In genomic region chr15:64162869-64163661, GRCh38 we compare ENCODE assay signal across 8 cellular contexts. TPM values are rescaled to one million over a fixed set of nuclear protein-coding genes. Genes with fewer than 3 reads are reported as not detected.
DNase-seq lines count a peak whose midpoint lies in the region; ATAC-seq and TF ChIP-seq lines count a peak whose summit lies in the region.

Gene PPIB (minus strand): TSS chr15:64163022. CDS start chr15:64162986, 36 bp downstream.

- H3K36me3 Mint-ChIP-seq in activated B cell treated with CpG ODN at 0.5 μM for 24 hours (ENCODE audit: low read depth): peaks cover 32% of the 10 kb centered on the region

- H3K27me3 Mint-ChIP-seq in activated B cell treated with CpG ODN at 0.5 μM for 24 hours: no peaks in the 10 kb centered on the region

- H3K27ac Mint-ChIP-seq in activated B cell treated with CpG ODN at 0.5 μM for 24 hours: peak within 1 kb of the TSS; percentile 99

- H3K9me3 Mint-ChIP-seq in activated B cell treated with CpG ODN at 0.5 μM for 24 hours: no peaks in the 10 kb centered on the region

- ATAC-seq in HG03196 (IDR thresholded peaks at IDR 0.05; ENCODE audit: unreplicated experiment) (peak; percentile 89), activated B cell treated with CpG ODN at 0.5 μM for 24 hours (ENCODE audit: low read depth) (peak; percentile 92)

- intact Hi-C loops in activated B cell treated with CpG ODN at 0.5 μM for 24 hours (cut with micrococcal nuclease): loop anchor here (1.0 to 5.0 kb wide), 6 partner anchors 10 to 539 kb away; partner anchors contain the start of genes CSNK1G1 and TRIP4

- TF ChIP-seq CTCF in AG09319 (IDR thresholded peaks at IDR 0.05; ENCODE audit: low read depth, low read length) (peak; percentile 53), activated B cell treated with CpG ODN at 0.5 μM for 24 hours (IDR thresholded peaks at IDR 0.05) (no peak)

- H3K4me3 Mint-ChIP-seq in activated B cell treated with CpG ODN at 0.5 μM for 24 hours: peak within 1 kb of the TSS; percentile 88

- CTCF ChIA-PET in activated B cell treated with CpG ODN at 0.5 μM for 24 hours (lab: Charles Lee): interaction anchor here (1.1 to 4.0 kb wide), 4 partner anchors 10 to 296 kb away, joined by 3 to 37 read pairs (median 7); partner anchors contain the start of gene SNX22

- H3K4me1 Mint-ChIP-seq in activated B cell treated with CpG ODN at 0.5 μM for 24 hours: peaks cover 55% of the 10 kb centered on the region

- peak; percentile 95 for TF ChIP-seq POLR2A in GM18951 (IDR thresholded peaks at IDR 0.05; ENCODE audit: extremely low read depth, insufficient read depth, insufficient read length)

- POLR2A ChIA-PET in activated B cell treated with CpG ODN at 0.5 μM for 24 hours (lab: Charles Lee): interaction anchor here (0.5 to 5.2 kb wide), 27 partner anchors 12 to 1142 kb away, joined by 3 to 124 read pairs (median 5); partner anchors contain the start of genes CIAO2A, CLPX, CSNK1G1 and HERC1

- H3K27ac ChIP-seq in caudate nucleus (ENCODE audit: low read depth, low read length): peak within 1 kb of the TSS; percentile 94

- in situ Hi-C loops in GM18951 (cut with MboI; ENCODE audit: low sequenced_read_pairs, unreplicated experiment): no loop called here

- DNase-seq in AG09319 (ENCODE audit: extremely low read depth, low read depth) (peak; percentile 96), NCI-H226 (peak; percentile 100), activated B cell treated with CpG ODN at 0.5 μM for 24 hours (peak; percentile 91), caudate nucleus (lab: John Stamatoyannopoulos, UW) (peak; percentile 68 to 99 (median 97)), iris pigment epithelial cell (ENCODE audit: low read depth) (peak; percentile 99)
- DNase-seq in stimulated activated CD4-positive, alpha-beta T cell treated with anti-CD3 and anti-CD28 coated beads, Interleukin-12 subunit alpha, Interleukin-12 subunit beta, amount 100 ng/mL, for 4 hours: peak; percentile 95

RNA-seq across cellular contexts. Expression of gene PPIB, which starts in this region (rescaled TPM):
- total RNA-seq in activated B cell treated with CpG ODN at 0.5 μM for 24 hours: 225 and 227 TPM in 2 replicates

Comparison
In these comparisons a context has a peak if more than half of its experiments do, and no peak if none do; other contexts are left out.
1. Peak in every context shown above with its lines: DNase-seq, ATAC-seq and H3K27ac ChIP-seq.